In the genomic region with DNA sequence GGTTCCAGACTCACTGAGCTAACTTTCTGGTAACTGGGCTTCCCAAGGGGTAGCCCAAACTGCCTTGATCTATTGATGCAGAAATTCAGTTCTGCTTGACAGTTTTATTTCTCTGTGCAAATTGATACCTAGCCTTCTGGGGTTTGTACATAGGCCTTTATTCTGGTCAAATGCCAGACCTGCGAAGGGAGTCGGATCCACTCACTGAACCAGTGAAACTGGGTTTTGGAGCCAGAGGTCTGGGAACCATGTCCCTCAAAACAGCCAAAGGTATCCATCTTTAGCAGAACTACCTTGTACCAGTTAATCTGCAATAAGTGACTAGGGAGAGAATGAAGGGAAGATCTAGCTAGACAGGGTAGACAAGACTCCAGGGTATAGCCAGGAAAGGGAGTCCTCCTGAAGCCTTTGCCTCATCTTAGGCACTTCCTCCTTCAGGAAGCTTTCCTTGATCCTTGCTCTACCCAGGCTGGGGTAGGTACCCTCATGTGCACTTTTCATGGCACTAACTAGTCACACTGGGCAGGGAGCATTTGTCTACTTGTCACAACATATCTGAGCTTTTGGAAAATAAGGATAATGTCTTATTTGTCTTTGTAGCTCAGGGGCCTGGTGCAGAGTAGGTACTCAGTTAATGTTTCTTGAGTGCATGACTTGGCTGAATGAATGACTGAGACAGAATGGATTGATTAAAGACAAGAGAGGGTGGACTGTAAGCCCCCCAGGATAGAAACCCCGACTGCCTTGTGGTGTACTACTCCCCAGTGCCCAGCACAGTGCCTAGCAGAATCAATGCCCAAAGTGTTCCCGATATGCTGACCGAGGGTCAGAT, we compare ENCODE assay signal across 8 cellular contexts. TPM values are rescaled to one million over a fixed set of nuclear protein-coding genes. Genes with fewer than 3 reads are reported as not detected.
DNase-seq lines count a peak whose midpoint lies in the region; ATAC-seq and TF ChIP-seq lines count a peak whose summit lies in the region.

No MANE protein-coding gene starts in this region.

- DNase-seq in GM12865 (ENCODE audit: low read depth) (no peak), WTC11 (ENCODE audit: low spot score) (no peak), foreskin fibroblast (peak in 1 of 2 donors; percentile 14), sigmoid colon (no peak), AG08395 (ENCODE audit: low spot score) (no peak), NCI-H1436 treated with DMSO at 0.1 percent for 48 hours (lab: John Stamatoyannopoulos, UW) (no peak), NCI-H2196 treated with DMSO at 0.1 percent for 48 hours (lab: John Stamatoyannopoulos, UW; ENCODE audit: unreplicated experiment) (no peak)

- intact Hi-C loops in sigmoid colon (cut with DNase I): loop anchor here (5.0 kb wide), 1 partner anchor 91 kb away; no protein-coding TSS in a partner anchor

- no peaks in the 10 kb centered on the region for H3K36me3 ChIP-seq in sigmoid colon

- peaks cover 0 to 40% (median 38%) of the 10 kb centered on the region in 4 donors for H3K4me1 ChIP-seq in sigmoid colon

- no peaks in the 10 kb centered on the region for H3K9me3 Mint-ChIP-seq in WTC11

- H3K4me3 ChIP-seq in GM12865 (ENCODE audit: low read depth, low read length) (peak overlapping the region; percentile 85), foreskin fibroblast (ENCODE audit: low read depth in 1 of 2, low read length in 2 of 2) (peak overlapping the region; percentile 71 to 74), sigmoid colon (peak overlapping the region; percentile 77 to 87 (median 78))

- ATAC-seq in WTC11 (no peak), GM21528 (IDR thresholded peaks at IDR 0.05; ENCODE audit: low FRiP score, unreplicated experiment) (no peak)

- no peak overlapping the region for H3K27ac Mint-ChIP-seq in WTC11

- H3K4me1 Mint-ChIP-seq in WTC11: peaks cover 39% of the 10 kb centered on the region

- no peak for TF ChIP-seq CTCF in GM12865 (IDR thresholded peaks at IDR 0.05; ENCODE audit: insufficient read depth, low read depth, low read length, missing control alignments)
- TF ChIP-seq CTCF in WTC11 (IDR thresholded peaks at IDR 0.05): no peak
- TF ChIP-seq CTCF in foreskin fibroblast (IDR thresholded peaks at IDR 0.05; ENCODE audit: low read depth, low read length): no peak
- TF ChIP-seq CTCF in sigmoid colon (IDR thresholded peaks at IDR 0.05): no peak

- peak overlapping the region; percentile 91 for H3K4me3 Mint-ChIP-seq in WTC11

- no peak for TF ChIP-seq POLR2A in sigmoid colon (IDR thresholded peaks at IDR 0.05)

- TF ChIP-seq EP300 in sigmoid colon (IDR thresholded peaks at IDR 0.05): no peak

- 31 to 48% methylated on average over 5 of the region's 5 CpGs for WGBS in sigmoid colon, 2 donors

- POLR2A ChIA-PET in WTC11 (lab: Charles Lee): interaction anchor here (1.5 to 2.6 kb wide), 4 partner anchors 20 to 193 kb away, joined by 4 to 34 read pairs (median 13); partner anchors contain the start of genes PTPN9, SIN3A and SNUPN

- no peaks in the 10 kb centered on the region for H3K9me3 ChIP-seq in sigmoid colon

- H3K27me3 Mint-ChIP-seq in WTC11 (ENCODE audit: low read depth): peaks cover 23% of the 10 kb centered on the region

- H3K36me3 Mint-ChIP-seq in WTC11: peaks cover 15% of the 10 kb centered on the region

- H3K27me3 ChIP-seq in sigmoid colon: no peaks in the 10 kb centered on the region

- CTCF ChIA-PET in WTC11 (lab: Charles Lee): interaction anchor here (0.8 to 2.6 kb wide), 10 partner anchors 8 to 445 kb away, joined by 5 to 18 read pairs (median 10); partner anchors contain the start of genes C15orf39, MAN2C1 and PTPN9

- H3K27ac ChIP-seq in sigmoid colon: peak overlapping the region; percentile 94 to 98 (median 97)

TF ChIP-seq in WTC11, 78 proteins besides CTCF, POLR2A, EP300 and RAD21:
- TF ChIP-seq GTF2I (CRISPR knock-in tag; conservative IDR thresholded peaks at IDR 0.05) (no peak), CREM (CRISPR knock-in tag; IDR thresholded peaks at IDR 0.05) (no peak), ELF4 (CRISPR knock-in tag; IDR thresholded peaks at IDR 0.05; ENCODE audit: low read depth) (no peak), SMAD4 (CRISPR knock-in tag; IDR thresholded peaks at IDR 0.05) (no peak), ATF1 (CRISPR knock-in tag; IDR thresholded peaks at IDR 0.05) (no peak)
- TF ChIP-seq, protein P1, sequence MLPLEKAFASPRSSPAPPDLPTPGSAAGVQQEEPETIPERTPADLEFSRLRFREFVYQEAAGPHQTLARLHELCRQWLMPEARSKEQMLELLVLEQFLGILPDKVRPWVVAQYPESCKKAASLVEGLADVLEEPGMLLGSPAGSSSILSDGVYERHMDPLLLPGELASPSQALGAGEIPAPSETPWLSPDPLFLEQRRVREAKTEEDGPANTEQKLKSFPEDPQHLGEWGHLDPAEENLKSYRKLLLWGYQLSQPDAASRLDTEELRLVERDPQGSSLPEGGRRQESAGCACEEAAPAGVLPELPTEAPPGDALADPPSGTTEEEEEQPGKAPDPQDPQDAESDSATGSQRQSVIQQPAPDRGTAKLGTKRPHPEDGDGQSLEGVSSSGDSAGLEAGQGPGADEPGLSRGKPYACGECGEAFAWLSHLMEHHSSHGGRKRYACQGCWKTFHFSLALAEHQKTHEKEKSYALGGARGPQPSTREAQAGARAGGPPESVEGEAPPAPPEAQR (CRISPR knock-in tag; IDR thresholded peaks at IDR 0.05): no peak
TF ChIP-seq in WTC11: peak in this region for 0.

RNA-seq across cellular contexts. Expression of gene SNX33, which starts 1.4 kb away (rescaled TPM):
- total RNA-seq in WTC11 (2021): 17.8 to 19.8 TPM (median 18.9 TPM) in 3 replicates
- 10 to 100 TPM; 20.1 to 32.7 (median 25.8) TPM for total RNA-seq in sigmoid colon
- 10 to 100 TPM in 2 of 3 donors, 1 to 10 TPM in 1; 9.0 to 20.9 (median 12.7) TPM for polyA plus RNA-seq in sigmoid colon

RNA-seq across cellular contexts. Expression of gene IMP3, which starts 6.3 kb away (rescaled TPM):
- 93.7 to 107 TPM (median 94.8 TPM) in 3 replicates for total RNA-seq in WTC11 (2021)
- 100 to 1,000 TPM in 1 of 4 donors, 10 to 100 TPM in 3; 55.4 to 117 (median 84.3) TPM for total RNA-seq in sigmoid colon
- polyA plus RNA-seq in sigmoid colon: 10 to 100 TPM; 58.3 to 94.1 (median 62.0) TPM

RNA-seq across cellular contexts. Expression of gene SNUPN, which starts 20.8 kb away (rescaled TPM):
- total RNA-seq in WTC11 (2021) (25.9 to 28.4 TPM (median 27.9 TPM) in 3 replicates), sigmoid colon (10 to 100 TPM; 15.3 to 28.6 (median 21.9) TPM)
- polyA plus RNA-seq in sigmoid colon: 10 to 100 TPM; 20.4 to 25.0 (median 20.8) TPM
